In genomic region chr19:45781282-45782161, GRCh38 we compare ENCODE assay signal across 10 cellular contexts. TPM values are rescaled to one million over a fixed set of nuclear protein-coding genes. Genes with fewer than 3 reads are reported as not detected.
DNase-seq lines count a peak whose midpoint lies in the region; ATAC-seq, FAIRE-seq and TF ChIP-seq lines count a peak whose summit lies in the region.
"Had no signal": no experiment of that assay in that cellular context is flagged by ENCODE, and none has a peak within 500 bp of the region (broad histone marks: within the 10 kb centered on the region; RNA-seq: fewer than 3 reads in every experiment).

No MANE protein-coding gene starts in this region.

- no peak for TF ChIP-seq CTCF in RWPE2 (IDR thresholded peaks at IDR 0.05; ENCODE audit: poor library complexity, severe bottlenecking)
- TF ChIP-seq CTCF in tibial artery (IDR thresholded peaks at IDR 0.05) = no peak

- peaks cover 28% of the 10 kb centered on the region for H3K4me1 Mint-ChIP-seq in stimulated activated memory B cell treated with anti-CD40 and anti-IgM and Interleukin-4, amounts not matched to agents 10 μg/mL and 1 μg/mL and 100 μg/mL, for 72 hours

- H3K27me3 ChIP-seq in RWPE2 (ENCODE audit: insufficient read depth, poor library complexity, severe bottlenecking) (no peaks in the 10 kb centered on the region), tibial artery (no peaks in the 10 kb centered on the region)

- H3K36me3 Mint-ChIP-seq in stimulated activated memory B cell treated with anti-CD40 and anti-IgM and Interleukin-4, amounts not matched to agents 10 μg/mL and 1 μg/mL and 100 μg/mL, for 72 hours = peaks cover 37% of the 10 kb centered on the region

- no peaks in the 10 kb centered on the region for H3K9me3 Mint-ChIP-seq in stimulated activated memory B cell treated with anti-CD40 and anti-IgM and Interleukin-4, amounts not matched to agents 10 μg/mL and 1 μg/mL and 100 μg/mL, for 72 hours
- H3K9me3 Mint-ChIP-seq: T-helper 1 cell treated with Interleukin-12 subunit alpha and Interleukin-12 subunit beta and Interleukin-4 antibody, amounts not matched to agents 30 μg/mL and 1 μg/mL, for 36 hours had no signal

- ATAC-seq in RWPE2 (ENCODE audit: low read depth) = peak; percentile 42
- peak; percentile 6 for ATAC-seq in left ventricle myocardium superior
- ATAC-seq in stimulated activated memory B cell treated with anti-CD40 and anti-IgM and Interleukin-4, amounts not matched to agents 10 μg/mL and 1 μg/mL and 100 μg/mL, for 72 hours = no peak

- intact Hi-C loops in left ventricle myocardium superior (cut with micrococcal nuclease) (no loop called here), tibial artery (cut with DNase I; ENCODE audit: low total_unique reads) (no loop called here)

- H3K4me3 ChIP-seq in RWPE2 (ENCODE audit: severe bottlenecking) = no peak overlapping the region
- H3K4me3 ChIP-seq in tibial artery = peak overlapping the region; percentile 76 to 86

- peaks cover 29% of the 10 kb centered on the region for H3K36me3 ChIP-seq in RWPE2 (ENCODE audit: low read depth)
- H3K36me3 ChIP-seq in tibial artery = peaks cover 31 to 50% (median 39%) of the 10 kb centered on the region in 3 donors

- H3K4me3 Mint-ChIP-seq in stimulated activated memory B cell treated with anti-CD40 and anti-IgM and Interleukin-4, amounts not matched to agents 10 μg/mL and 1 μg/mL and 100 μg/mL, for 72 hours = no peak overlapping the region
- H3K4me3 Mint-ChIP-seq: T-helper 1 cell treated with Interleukin-12 subunit alpha and Interleukin-12 subunit beta and Interleukin-4 antibody, amounts not matched to agents 30 μg/mL and 1 μg/mL, for 36 hours had no signal

- no peaks in the 10 kb centered on the region for H3K9me3 ChIP-seq in RWPE2 (ENCODE audit: severe bottlenecking)
- no peaks in the 10 kb centered on the region for H3K9me3 ChIP-seq in tibial artery

- H3K27me3 Mint-ChIP-seq in stimulated activated memory B cell treated with anti-CD40 and anti-IgM and Interleukin-4, amounts not matched to agents 10 μg/mL and 1 μg/mL and 100 μg/mL, for 72 hours = peaks cover 34% of the 10 kb centered on the region

- no peak for FAIRE-seq in HTR-8/SVneo (lab: Jason Lieb, UNC)

- H3K27ac Mint-ChIP-seq in stimulated activated memory B cell treated with anti-CD40 and anti-IgM and Interleukin-4, amounts not matched to agents 10 μg/mL and 1 μg/mL and 100 μg/mL, for 72 hours = no peak overlapping the region
- H3K27ac Mint-ChIP-seq: T-helper 1 cell treated with Interleukin-12 subunit alpha and Interleukin-12 subunit beta and Interleukin-4 antibody, amounts not matched to agents 30 μg/mL and 1 μg/mL, for 36 hours had no signal

- DNase-seq in HTR-8/SVneo (ENCODE audit: insufficient read length, low spot score) (peak; percentile 40), RWPE2 (ENCODE audit: low spot score) (no peak), left ventricle myocardium superior (no peak), tibial artery (peak in 1 of 2 donors; percentile 82), KBM-7 (no peak)
- no peak for DNase-seq in effector CD4-positive, alpha-beta T cell
- DNase-seq in stimulated activated CD4-positive, alpha-beta T cell treated with anti-CD3 and anti-CD28 coated beads, Interleukin-15, amount 100 ng/mL, for 24 hours = no peak

- peaks cover 27% of the 10 kb centered on the region for H3K4me1 ChIP-seq in RWPE2 (ENCODE audit: insufficient read depth, poor library complexity, severe bottlenecking)
- peaks cover 8 to 85% (median 55%) of the 10 kb centered on the region in 4 donors for H3K4me1 ChIP-seq in tibial artery

- H3K27ac ChIP-seq in RWPE2 (ENCODE audit: poor library complexity, severe bottlenecking) = peak overlapping the region; percentile 82
- peak overlapping the region; percentile 92 to 94 for H3K27ac ChIP-seq in tibial artery

- in situ Hi-C loops in KBM-7 (cut with MboI; ENCODE audit: low pct_unique_long_range_greater_than_20kb, low sequenced_read_pairs) = no loop called here

RNA-seq across cellular contexts. Expression of gene DMPK, which starts 0.8 kb away (rescaled TPM):
- total RNA-seq in left ventricle myocardium superior = 275 TPM

RNA-seq across cellular contexts. Expression of gene DMWD, which starts 11.1 kb away (rescaled TPM):
- total RNA-seq in left ventricle myocardium superior = 64.6 TPM

RNA-seq across cellular contexts. Expression of gene SIX5, which starts 12.5 kb away (rescaled TPM):
- total RNA-seq in left ventricle myocardium superior = 26.1 TPM

RNA-seq across cellular contexts. Expression of gene RSPH6A, which starts 33.6 kb away (rescaled TPM):
- total RNA-seq in left ventricle myocardium superior = not detected
- total RNA-seq: glomerular endothelial cell had no signal

RNA-seq across cellular contexts. Expression of gene MEIOSIN, which starts 48.3 kb away (rescaled TPM):
- not detected for total RNA-seq in left ventricle myocardium superior
- total RNA-seq: glomerular endothelial cell had no signal
